In the genomic region with DNA sequence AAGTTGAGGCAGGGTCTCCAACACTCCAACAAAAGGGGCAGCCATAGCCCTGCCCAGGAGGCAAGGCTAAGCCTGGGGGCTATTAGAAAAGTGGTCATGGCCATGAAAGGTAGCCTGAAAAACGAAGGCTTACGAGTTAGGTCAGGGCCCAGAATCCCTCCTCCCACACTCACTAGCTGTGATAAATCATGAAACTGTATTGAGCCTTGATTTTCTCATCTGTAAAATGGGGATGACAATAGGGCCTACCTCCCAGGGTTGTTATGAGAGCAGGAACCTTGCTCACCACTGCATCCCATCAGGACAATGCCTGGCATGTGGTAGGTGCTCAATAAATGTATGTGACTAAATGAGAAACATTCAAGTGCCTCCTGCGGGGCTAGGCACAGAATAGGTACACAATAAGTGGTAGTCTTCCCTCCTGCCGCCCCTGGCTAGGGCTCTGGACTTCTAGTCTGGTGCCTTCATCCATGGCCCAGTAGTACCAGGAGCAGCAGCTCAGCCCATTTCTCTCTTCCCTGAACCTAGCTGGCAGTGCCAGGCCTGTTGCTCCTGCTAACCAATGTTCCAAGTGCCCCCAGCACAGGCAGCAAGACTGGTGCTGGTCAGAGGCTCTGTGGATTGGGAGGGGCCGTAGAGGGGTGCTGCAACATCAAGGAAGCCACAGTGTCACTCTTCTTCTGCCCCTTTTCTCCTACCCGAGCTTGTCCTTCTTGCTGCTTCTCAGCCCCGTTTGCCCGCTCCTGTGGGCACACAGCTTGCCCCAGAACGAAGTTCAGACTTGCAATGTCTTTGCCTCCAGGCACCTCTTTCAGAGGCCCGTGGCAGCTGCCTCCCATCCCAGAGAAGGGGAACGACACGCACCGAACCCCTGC, we compare ENCODE assay signal across 16 cellular contexts. TPM values are rescaled to one million over a fixed set of nuclear protein-coding genes. Genes with fewer than 3 reads are reported as not detected.
"Had no signal": no experiment of that assay in that cellular context is flagged by ENCODE, and none has a peak within 500 bp of the region (broad histone marks: within the 10 kb centered on the region; RNA-seq: fewer than 3 reads in every experiment).

No MANE protein-coding gene starts in this region.

- H3K9me3 ChIP-seq: right atrium auricular region, upper lobe of right lung had no signal

- H3K27me3 Mint-ChIP-seq: stimulated activated naive CD8-positive, alpha-beta T cell treated with anti-CD3 and anti-CD28 coated beads, Interleukin-15, Interleukin-2, amounts not matched to agents 100 ng/mL and 50 ng/mL, for 24 hours had no signal

- H3K27ac Mint-ChIP-seq: activated naive CD8-positive, alpha-beta T cell treated with anti-CD3 and anti-CD28 coated beads, Interleukin-2, amount 10 ng/mL, durations not matched to agents 7 days and 5 days; activated T-helper 1 cell treated with anti-CD3 and anti-CD28 coated beads, Interleukin-12 subunit alpha, Interleukin-12 subunit beta, Interleukin-2, Interleukin-4 antibody, amounts not matched to agents 30 ng/mL and 10 ng/mL and 1 ng/mL, durations not matched to agents 14 hours and 24 hours and 36 hours; progenitor cell of endocrine pancreas; stimulated activated naive CD8-positive, alpha-beta T cell treated with anti-CD3 and anti-CD28 coated beads, Interleukin-15, Interleukin-2, amounts not matched to agents 100 ng/mL and 50 ng/mL, for 24 hours had no signal

- ATAC-seq: natural killer cell, upper lobe of right lung had no signal

- H3K9me3 Mint-ChIP-seq: activated naive CD8-positive, alpha-beta T cell treated with anti-CD3 and anti-CD28 coated beads, Interleukin-2, amount 10 ng/mL, durations not matched to agents 7 days and 5 days; activated T-helper 1 cell treated with anti-CD3 and anti-CD28 coated beads, Interleukin-12 subunit alpha, Interleukin-12 subunit beta, Interleukin-2, Interleukin-4 antibody, amounts not matched to agents 30 ng/mL and 10 ng/mL and 1 ng/mL, durations not matched to agents 14 hours and 24 hours and 36 hours; natural killer cell; stimulated activated naive CD8-positive, alpha-beta T cell treated with anti-CD3 and anti-CD28 coated beads, Interleukin-15, Interleukin-2, amounts not matched to agents 100 ng/mL and 50 ng/mL, for 24 hours had no signal

- H3K4me2 ChIP-seq: smooth muscle cell had no signal

- H3K36me3 ChIP-seq: brain microvascular endothelial cell, right atrium auricular region, upper lobe of right lung had no signal

- DNase-seq: activated CD4-positive, alpha-beta T cell treated with anti-CD3 and anti-CD28 coated beads, Interleukin-2, amount 50 U/mL, for 1 hour; activated naive CD4-positive, alpha-beta T cell; activated naive CD8-positive, alpha-beta T cell treated with anti-CD3 and anti-CD28 coated beads, Interleukin-2, amount 10 ng/mL, durations not matched to agents 7 days and 5 days; brain microvascular endothelial cell; dermis blood vessel endothelial cell; glutamatergic neuron; kidney glomerular epithelial cell; natural killer cell; stimulated activated CD4-positive, alpha-beta T cell treated with anti-CD3 and anti-CD28 coated beads, Interleukin-4, amount 100 ng/mL, for 4 hours; stimulated activated CD8-positive, alpha-beta memory T cell treated with anti-CD3 and anti-CD28 coated beads, Interleukin-4, amount 100 ng/mL, for 48 hours; upper lobe of right lung had no signal

- H3K27me3 ChIP-seq: brain microvascular endothelial cell, right atrium auricular region had no signal

- H3K4me3 ChIP-seq: right atrium auricular region, smooth muscle cell, upper lobe of right lung had no signal

- H3K4me3 Mint-ChIP-seq: activated naive CD8-positive, alpha-beta T cell treated with anti-CD3 and anti-CD28 coated beads, Interleukin-2, amount 10 ng/mL, durations not matched to agents 7 days and 5 days; activated T-helper 1 cell treated with anti-CD3 and anti-CD28 coated beads, Interleukin-12 subunit alpha, Interleukin-12 subunit beta, Interleukin-2, Interleukin-4 antibody, amounts not matched to agents 30 ng/mL and 10 ng/mL and 1 ng/mL, durations not matched to agents 14 hours and 24 hours and 36 hours; natural killer cell; stimulated activated naive CD8-positive, alpha-beta T cell treated with anti-CD3 and anti-CD28 coated beads, Interleukin-15, Interleukin-2, amounts not matched to agents 100 ng/mL and 50 ng/mL, for 24 hours had no signal

- H3K27ac ChIP-seq: brain microvascular endothelial cell, right atrium auricular region, upper lobe of right lung had no signal

- H3K36me3 Mint-ChIP-seq: activated naive CD8-positive, alpha-beta T cell treated with anti-CD3 and anti-CD28 coated beads, Interleukin-2, amount 10 ng/mL, durations not matched to agents 7 days and 5 days; natural killer cell had no signal

RNA-seq across cellular contexts. Expression of a gene that starts 24.5 kb away (rescaled TPM):
- total RNA-seq: smooth muscle cell had no signal
